ENCODE assay signal across 24 cellular contexts in the genomic region with DNA sequence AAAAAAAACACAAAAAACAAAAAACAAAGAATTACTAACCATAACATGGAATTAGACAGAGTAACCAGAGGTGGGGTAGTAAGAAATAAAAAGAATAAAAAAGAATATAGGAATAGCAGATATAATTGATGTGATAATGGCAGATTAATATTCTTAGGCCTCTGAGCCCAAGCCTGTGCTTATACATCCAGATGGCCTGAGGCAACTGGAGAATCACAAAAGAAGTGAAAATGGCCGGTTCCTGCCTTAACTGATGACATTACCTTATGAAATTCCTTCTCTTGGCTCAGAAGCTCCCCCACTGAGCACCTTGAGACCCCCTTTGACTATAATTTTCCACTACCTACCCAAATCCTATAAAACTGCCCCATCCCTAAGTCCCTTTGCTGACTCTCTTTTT.
"Had no signal": no experiment of that assay in that cellular context is flagged by ENCODE, and none has a peak within 500 bp of the region (broad histone marks: within the 10 kb centered on the region; RNA-seq: fewer than 3 reads in every experiment).

No MANE protein-coding gene starts in this region.

- H3K27ac Mint-ChIP-seq: activated CD4-positive, alpha-beta T cell treated with anti-CD3 and anti-CD28 coated beads, Interleukin-2, amount 10 ng/mL, durations not matched to agents 24 days and 14 days; activated CD8-positive, alpha-beta T cell treated with anti-CD3 and anti-CD28 coated beads for 36 hours; activated naive CD4-positive, alpha-beta T cell treated with anti-CD3 and anti-CD28 coated beads, Interleukin-2, amount 50 U/mL, for 24 hours; activated naive CD8-positive, alpha-beta T cell treated with anti-CD3 and anti-CD28 coated beads, Interleukin-2, amount 10 ng/mL, durations not matched to agents 7 days and 5 days; activated T-cell treated with anti-CD3 and anti-CD28 coated beads, Interleukin-2, amount 50 U/mL, for 72 hours; activated T-helper 2 cell treated with anti-CD3 and anti-CD28 coated beads, Interferon-gamma antibody, Interleukin-2, Interleukin-4, amounts not matched to agents 10 μg/mL and 5 μg/mL and 100 μg/mL, durations not matched to agents 14 hours and 24 hours and 36 hours had no signal

- H3K27me3 ChIP-seq: body of pancreas, breast epithelium, SJCRH30 had no signal

- H3K36me3 ChIP-seq: breast epithelium, SJCRH30 had no signal

- H3K9me3 ChIP-seq: body of pancreas, SJCRH30 had no signal

- H3K9me3 Mint-ChIP-seq: activated CD4-positive, alpha-beta T cell treated with anti-CD3 and anti-CD28 coated beads, Interleukin-2, amount 10 ng/mL, durations not matched to agents 24 days and 14 days; activated CD8-positive, alpha-beta T cell treated with anti-CD3 and anti-CD28 coated beads for 36 hours; activated naive CD4-positive, alpha-beta T cell treated with anti-CD3 and anti-CD28 coated beads, Interleukin-2, amount 50 U/mL, for 24 hours had no signal

- H3K36me3 Mint-ChIP-seq: activated naive CD4-positive, alpha-beta T cell treated with anti-CD3 and anti-CD28 coated beads, Interleukin-2, amount 50 U/mL, for 24 hours had no signal

- H3K4me1 Mint-ChIP-seq: activated CD4-positive, alpha-beta T cell treated with anti-CD3 and anti-CD28 coated beads, Interleukin-2, amount 10 ng/mL, durations not matched to agents 24 days and 14 days; activated naive CD4-positive, alpha-beta T cell treated with anti-CD3 and anti-CD28 coated beads, Interleukin-2, amount 50 U/mL, for 24 hours had no signal

- H3K4me3 Mint-ChIP-seq: activated CD4-positive, alpha-beta T cell treated with anti-CD3 and anti-CD28 coated beads, Interleukin-2, amount 10 ng/mL, durations not matched to agents 24 days and 14 days; activated CD8-positive, alpha-beta T cell treated with anti-CD3 and anti-CD28 coated beads for 36 hours; activated naive CD4-positive, alpha-beta T cell treated with anti-CD3 and anti-CD28 coated beads, Interleukin-2, amount 50 U/mL, for 24 hours; activated naive CD8-positive, alpha-beta T cell treated with anti-CD3 and anti-CD28 coated beads, Interleukin-2, amount 10 ng/mL, durations not matched to agents 7 days and 5 days; activated T-cell treated with anti-CD3 and anti-CD28 coated beads, Interleukin-2, amount 50 U/mL, for 72 hours had no signal

- ATAC-seq: activated CD8-positive, alpha-beta T cell treated with anti-CD3 and anti-CD28 coated beads for 36 hours; activated T-cell treated with anti-CD3 and anti-CD28 coated beads, Interleukin-2, amount 50 U/mL, for 72 hours; body of pancreas; Panc1 had no signal

- DNase-seq: activated CD4-positive, alpha-beta T cell treated with anti-CD3 and anti-CD28 coated beads, Interleukin-2, amount 10 ng/mL, durations not matched to agents 24 days and 14 days; activated CD4-positive, alpha-beta T cell treated with anti-CD3 and anti-CD28 coated beads, Interleukin-2, amount 50 U/mL, for 4 hours; activated CD8-positive, alpha-beta T cell treated with anti-CD3 and anti-CD28 coated beads for 36 hours; activated gamma-delta T cell; activated naive CD4-positive, alpha-beta T cell treated with Interleukin-2 at 50 U/mL for 16 hours; activated naive CD8-positive, alpha-beta T cell treated with anti-CD3 and anti-CD28 coated beads, Interleukin-2, amount 10 ng/mL, durations not matched to agents 7 days and 5 days; activated T-cell treated with anti-CD3 and anti-CD28 coated beads, Interleukin-2, amount 50 U/mL, for 1 hour; activated T-cell treated with anti-CD3 and anti-CD28 coated beads, Interleukin-2, amount 50 U/mL, for 72 hours; amygdala; body of pancreas; NCI-H1105; NCI-H1417 treated with DMSO at 0.1 percent for 48 hours; NCI-H1694; NCI-H1930; NCI-H226; NCI-H524; NK-92 treated with Interleukin-12 subunit alpha and Interleukin-12 subunit beta, amount 100 ng/mL, for 24 hours; SHP77; SJCRH30 had no signal

- H3K27me3 Mint-ChIP-seq: activated CD4-positive, alpha-beta T cell treated with anti-CD3 and anti-CD28 coated beads, Interleukin-2, amount 10 ng/mL, durations not matched to agents 24 days and 14 days; activated CD8-positive, alpha-beta T cell treated with anti-CD3 and anti-CD28 coated beads for 36 hours; activated naive CD4-positive, alpha-beta T cell treated with anti-CD3 and anti-CD28 coated beads, Interleukin-2, amount 50 U/mL, for 24 hours; activated naive CD8-positive, alpha-beta T cell treated with anti-CD3 and anti-CD28 coated beads, Interleukin-2, amount 10 ng/mL, durations not matched to agents 7 days and 5 days had no signal

- H3K4me1 ChIP-seq: body of pancreas, breast epithelium, SJCRH30 had no signal

- H3K27ac ChIP-seq: body of pancreas, breast epithelium, SJCRH30, SK-N-MC had no signal

- H3K4me3 ChIP-seq: body of pancreas, breast epithelium, SJCRH30, SK-N-MC had no signal
